In the genomic region with DNA sequence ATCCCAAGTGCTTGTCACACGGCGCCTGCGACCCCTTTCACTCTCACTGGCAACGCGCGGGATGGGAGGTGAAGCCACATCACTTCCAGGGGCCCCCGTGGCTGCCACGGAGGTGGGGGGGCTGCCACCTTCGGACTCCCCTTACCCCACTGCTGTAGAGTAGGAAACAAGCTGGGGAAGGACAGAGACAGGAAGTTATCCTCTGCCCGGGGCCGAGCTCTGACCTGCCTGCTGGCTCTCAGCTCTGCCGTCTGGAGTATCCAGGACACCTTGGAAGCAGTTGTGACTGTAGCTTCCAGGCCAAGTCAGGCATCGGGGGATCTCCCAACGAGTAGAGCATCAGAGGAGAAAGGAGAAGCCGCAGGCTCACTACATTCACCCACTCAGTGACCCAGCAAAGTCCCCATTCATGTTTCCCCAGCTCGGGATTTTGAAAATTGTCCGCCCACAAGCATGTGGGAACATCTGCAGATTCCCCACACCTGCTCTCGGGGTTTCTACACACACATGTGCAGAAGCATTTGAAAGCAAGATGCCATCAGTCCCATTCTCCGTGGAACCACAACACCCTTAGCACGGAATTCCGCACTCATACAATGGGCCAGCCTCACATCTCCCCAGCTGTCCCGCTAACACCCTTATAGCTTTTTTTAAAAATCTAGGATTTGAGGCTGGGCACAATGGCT, we compare ENCODE assay signal across 8 cellular contexts. TPM values are rescaled to one million over a fixed set of nuclear protein-coding genes. Genes with fewer than 3 reads are reported as not detected.
DNase-seq lines count a peak whose midpoint lies in the region; ATAC-seq and TF ChIP-seq lines count a peak whose summit lies in the region.

No MANE protein-coding gene starts in this region.

- no peak overlapping the region for H2BK120ac ChIP-seq in mesendoderm (ENCODE audit: low read depth, low read length)

- H3K27me3 ChIP-seq in cardiac muscle cell = no peaks in the 10 kb centered on the region
- H3K27me3 ChIP-seq in mesendoderm (ENCODE audit: insufficient read depth, low read length, poor library complexity) = no peaks in the 10 kb centered on the region
- no peaks in the 10 kb centered on the region for H3K27me3 ChIP-seq in vagina

- H3K9ac ChIP-seq in mesendoderm (ENCODE audit: low read length) = peak overlapping the region; percentile 75

- H3K27ac ChIP-seq in cardiac muscle cell (no peak overlapping the region), mesendoderm (ENCODE audit: low read depth, low read length) (peak overlapping the region; percentile 52), vagina (peak overlapping the region; percentile 28)

- peaks cover 24% of the 10 kb centered on the region for H3K79me2 ChIP-seq in mesendoderm (ENCODE audit: control insufficient read depth, insufficient read depth, low read length)

- H3K79me1 ChIP-seq in mesendoderm (ENCODE audit: low read length) = no peaks in the 10 kb centered on the region

- H4K8ac ChIP-seq in mesendoderm (ENCODE audit: low read depth, low read length) = no peak overlapping the region

- TF ChIP-seq POLR2A in vagina (IDR thresholded peaks at IDR 0.05) = no peak

- ATAC-seq in HG02885 (IDR thresholded peaks at IDR 0.05; ENCODE audit: poor library complexity, unreplicated experiment) (no peak), GM18907 (IDR thresholded peaks at IDR 0.05; ENCODE audit: unreplicated experiment) (no peak)

- peak overlapping the region; percentile 25 for H3K4me3 ChIP-seq in cardiac muscle cell
- peak overlapping the region; percentile 27 for H3K4me3 ChIP-seq in astrocyte of the cerebellum (ENCODE audit: low read depth, low read length)
- H3K4me3 ChIP-seq in mesendoderm (ENCODE audit: low read length) = no peak overlapping the region
- peak overlapping the region; percentile 36 to 54 for H3K4me3 ChIP-seq in vagina

- no peak overlapping the region for H2BK5ac ChIP-seq in mesendoderm (ENCODE audit: low read length)

- TF ChIP-seq CTCF in cardiac muscle cell (IDR thresholded peaks at IDR 0.05; ENCODE audit: low read depth, low read length) (no peak), astrocyte of the cerebellum (IDR thresholded peaks at IDR 0.05; ENCODE audit: low read depth, low read length, missing control alignments) (no peak), vagina (IDR thresholded peaks at IDR 0.05) (no peak)

- no peak overlapping the region for H3K23ac ChIP-seq in mesendoderm (ENCODE audit: low read length)

- in situ Hi-C loops in astrocyte of the cerebellum (cut with HindIII; ENCODE audit: low sequenced_read_pairs) = no loop called here

- H2BK15ac ChIP-seq in mesendoderm (replicated peaks; ENCODE audit: low read depth) = no peak overlapping the region

- H3K4me1 ChIP-seq in cardiac muscle cell (ENCODE audit: low read depth) (no peaks in the 10 kb centered on the region), mesendoderm (ENCODE audit: control insufficient read depth, low read depth, low read length) (no peaks in the 10 kb centered on the region), vagina (no peaks in the 10 kb centered on the region)

- no peaks in the 10 kb centered on the region for H3K36me3 ChIP-seq in cardiac muscle cell
- H3K36me3 ChIP-seq in mesendoderm (ENCODE audit: control insufficient read depth, insufficient read depth, low read length) = no peaks in the 10 kb centered on the region
- H3K36me3 ChIP-seq in vagina = no peaks in the 10 kb centered on the region

- H3K9me3 ChIP-seq in cardiac muscle cell (ENCODE audit: low read depth) = no peaks in the 10 kb centered on the region
- H3K9me3 ChIP-seq in vagina = no peaks in the 10 kb centered on the region

- peak overlapping the region; percentile 86 for H3K56ac ChIP-seq in mesendoderm (ENCODE audit: low read length)

- no peak overlapping the region for H4K5ac ChIP-seq in mesendoderm (ENCODE audit: low read length)

- H3K4me2 ChIP-seq in mesendoderm (ENCODE audit: low read length) = peak overlapping the region; percentile 36

- intact Hi-C loops in cardiac septum (cut with DNase I) = no loop called here
- intact Hi-C loops in vagina (cut with DNase I) = no loop called here

- DNase-seq in cardiac muscle cell (ENCODE audit: low read depth in 1 of 2, low spot score in 1 of 2) = no peak
- DNase-seq in cardiac septum (ENCODE audit: low spot score) = no peak
- DNase-seq in astrocyte of the cerebellum (ENCODE audit: low read depth) = no peak
- peak; percentile 54 for DNase-seq in mesendoderm
- no peak for DNase-seq in vagina (ENCODE audit: extremely low spot score in 2 of 2)
- no peak for DNase-seq in EL

- peak overlapping the region; percentile 57 for H3K4ac ChIP-seq in mesendoderm (ENCODE audit: low read depth, low read length)

- no peak overlapping the region for H2AK5ac ChIP-seq in mesendoderm (ENCODE audit: low read length)

- peak overlapping the region; percentile 43 for H3K18ac ChIP-seq in mesendoderm (ENCODE audit: low read length)

- no CpG with 5 or more reads among the region's 22 CpGs for WGBS in mesendoderm (ENCODE audit: extremely low coverage, insufficient coverage, low lambda C conversion rate)

RNA-seq across cellular contexts. Expression of gene PDZD4, which starts 10.8 kb away (rescaled TPM):
- total RNA-seq in cardiac muscle cell (5.4 and 5.8 TPM in 2 replicates), cardiac septum (4.1 TPM), vagina (10.3 TPM)
- 0.50 and 1.7 TPM in 2 replicates for polyA plus RNA-seq in cardiac muscle cell
- polyA plus RNA-seq in mesendoderm (2013, experiment 1 of 2) = 45.7 TPM
- polyA plus RNA-seq in mesendoderm (2013, experiment 2 of 2) = 46.5 TPM

RNA-seq across cellular contexts. Expression of gene SSR4, which starts 25.1 kb away (rescaled TPM):
- 124 and 242 TPM in 2 replicates for total RNA-seq in cardiac muscle cell
- 275 and 374 TPM in 2 replicates for polyA plus RNA-seq in cardiac muscle cell
- 140 TPM for total RNA-seq in cardiac septum
- polyA plus RNA-seq in mesendoderm (2013, experiment 1 of 2) = 237 TPM
- 230 TPM for polyA plus RNA-seq in mesendoderm (2013, experiment 2 of 2)
- 250 TPM for total RNA-seq in vagina

RNA-seq across cellular contexts. Expression of gene IDH3G, which starts 25.4 kb away (rescaled TPM):
- total RNA-seq in cardiac muscle cell (107 and 110 TPM in 2 replicates), cardiac septum (68.5 TPM), vagina (118 TPM)
- 99.8 and 146 TPM in 2 replicates for polyA plus RNA-seq in cardiac muscle cell
- polyA plus RNA-seq in mesendoderm (2013, experiment 1 of 2) = 42.6 TPM
- 41.0 TPM for polyA plus RNA-seq in mesendoderm (2013, experiment 2 of 2)

RNA-seq across cellular contexts. Expression of gene SRPK3, which starts 38.7 kb away (rescaled TPM):
- not detected in 2 replicates for total RNA-seq in cardiac muscle cell
- 0.57 and 0.71 TPM in 2 replicates for polyA plus RNA-seq in cardiac muscle cell
- total RNA-seq in cardiac septum = 54.7 TPM
- 0.18 TPM for polyA plus RNA-seq in mesendoderm (2013, experiment 1 of 2)
- 0.01 TPM for polyA plus RNA-seq in mesendoderm (2013, experiment 2 of 2)
- total RNA-seq in vagina = 0.25 TPM

RNA-seq across cellular contexts. Expression of gene PLXNB3, which starts 55.5 kb away (rescaled TPM):
- total RNA-seq in cardiac muscle cell (0.48 and 0.85 TPM in 2 replicates), cardiac septum (7.6 TPM), vagina (36.1 TPM)
- polyA plus RNA-seq in cardiac muscle cell = 0.34 and 1.4 TPM in 2 replicates
- 0.39 TPM for polyA plus RNA-seq in mesendoderm (2013, experiment 1 of 2)
- 0.39 TPM for polyA plus RNA-seq in mesendoderm (2013, experiment 2 of 2)
